22 cellular contexts compared by ENCODE assay signal in genomic region chr12:105209091-105209490, GRCh38. TPM values are rescaled to one million over a fixed set of nuclear protein-coding genes. Genes with fewer than 3 reads are reported as not detected.
A peak's percentile ranks its signal among the peaks of the same experiment; 100 is the strongest.
DNase-seq lines count a peak whose midpoint lies in the region; ATAC-seq and TF ChIP-seq lines count a peak whose summit lies in the region.
"Had no signal": no experiment of that assay in that cellular context is flagged by ENCODE, and none has a peak within 500 bp of the region (broad histone marks: within the 10 kb centered on the region; RNA-seq: fewer than 3 reads in every experiment).

No MANE protein-coding gene starts in this region.

- H3K27me3 ChIP-seq in GM23248 (replicated peaks; ENCODE audit: insufficient read depth) (no peaks in the 10 kb centered on the region), IMR-90 (ENCODE audit: control insufficient read depth, insufficient read depth, low read length) (no peaks in the 10 kb centered on the region), osteoblast (ENCODE audit: insufficient read depth, low read length) (no peaks in the 10 kb centered on the region)
- H3K27me3 ChIP-seq: BE2C; BLaER1 treated with 17β-estradiol and CSF1 and Interleukin-3, amounts not matched to agents 10 nM and 100 nM had no signal

- H3K36me3 ChIP-seq in GM23248 (ENCODE audit: low read depth) (peaks cover 69% of the 10 kb centered on the region), IMR-90 (ENCODE audit: control insufficient read depth, insufficient read depth, low read length) (peaks cover 48% of the 10 kb centered on the region), osteoblast (ENCODE audit: insufficient read depth, low read length) (peaks cover 72% of the 10 kb centered on the region)
- H3K36me3 ChIP-seq: BE2C had no signal

- no peak overlapping the region for H2AK9ac ChIP-seq in IMR-90 (replicated peaks; ENCODE audit: low read depth, low read length, poor library complexity)

- peaks cover 66% of the 10 kb centered on the region for H3K79me2 ChIP-seq in GM23248 (ENCODE audit: insufficient read depth)
- H3K79me2 ChIP-seq in osteoblast (ENCODE audit: insufficient read depth, low read length): peaks cover 6% of the 10 kb centered on the region

- H3K14ac ChIP-seq in IMR-90 (replicated peaks; ENCODE audit: low read depth, low read length): no peak overlapping the region

- H4K91ac ChIP-seq in IMR-90 (ENCODE audit: insufficient read depth, low read depth, low read length): no peak overlapping the region

- H3F3A ChIP-seq in GM23248 (ENCODE audit: insufficient read depth): peaks cover 85% of the 10 kb centered on the region

- H2BK5ac ChIP-seq in IMR-90 (ENCODE audit: low read depth, low read length, poor library complexity, severe bottlenecking): peak overlapping the region; percentile 64

- BruUV-seq in IMR-90 (replicated peaks; lab: Mats Ljungman, UMichigan): no TSS peak

- H3K23ac ChIP-seq in IMR-90 (ENCODE audit: low read depth, low read length): no peak overlapping the region

- no peak overlapping the region for H3K56ac ChIP-seq in IMR-90 (ENCODE audit: extremely low read depth, insufficient read depth, low read length)

- no peaks in the 10 kb centered on the region for H4K20me1 ChIP-seq in GM23248 (ENCODE audit: insufficient read depth)
- H4K20me1 ChIP-seq in IMR-90 (ENCODE audit: insufficient read depth, low read length): no peaks in the 10 kb centered on the region
- H4K20me1 ChIP-seq in osteoblast (ENCODE audit: insufficient read depth, low read length): no peaks in the 10 kb centered on the region

- H3K4me3 Mint-ChIP-seq in effector memory CD8-positive, alpha-beta T cell: no peak overlapping the region
- H3K4me3 Mint-ChIP-seq: CD14-positive monocyte; CD4-positive, alpha-beta T cell; CD8-positive, alpha-beta memory T cell; H9 had no signal

- peaks cover 30 to 71% of the 10 kb centered on the region in 2 experiments for H3K79me1 ChIP-seq in IMR-90 (ENCODE audit: low read depth in 1 of 2, low read length in 2 of 2)

- dilution Hi-C loops in IMR-90 (cut with HindIII; ENCODE audit: low sequenced_read_pairs, unreplicated experiment): no loop called here

- CTCF ChIA-PET in IMR-90 (lab: Yijun Ruan, JAX): interaction anchor here (0.6 kb wide), 1 partner anchor 945 kb away, joined by 3 read pairs; no protein-coding TSS in a partner anchor

- H3K4me1 ChIP-seq in GM23248 (ENCODE audit: insufficient read depth) (peaks cover 57% of the 10 kb centered on the region), IMR-90 (ENCODE audit: control insufficient read depth, insufficient read depth, low read length) (peaks cover 14% of the 10 kb centered on the region), osteoblast (ENCODE audit: insufficient read depth, low read length) (peaks cover 35% of the 10 kb centered on the region)
- H3K4me1 ChIP-seq: A549, BE2C had no signal

- in situ Hi-C loops in GM23248 (cut with MboI): no loop called here
- in situ Hi-C loops in IMR-90 (cut with MboI; ENCODE audit: low sequenced_read_pairs): loop anchor here (25.0 kb wide), 1 partner anchor 178 kb away; no protein-coding TSS in a partner anchor

- H3K4me1 Mint-ChIP-seq in effector memory CD8-positive, alpha-beta T cell (ENCODE audit: low read depth in 2 of 2): no peaks in the 10 kb centered on the region
- H3K4me1 Mint-ChIP-seq: CD14-positive monocyte; CD8-positive, alpha-beta memory T cell; H9 had no signal

- H3K9ac ChIP-seq in GM23248: peak overlapping the region; percentile 23; the same call in 1 of the 2 replicates
- no peak overlapping the region for H3K9ac ChIP-seq in IMR-90 (ENCODE audit: low read depth, low read length)
- H3K9ac ChIP-seq: BLaER1 treated with 17β-estradiol and CSF1 and Interleukin-3, amounts not matched to agents 10 nM and 100 nM had no signal

- H3K36me3 Mint-ChIP-seq in effector memory CD8-positive, alpha-beta T cell (ENCODE audit: insufficient read depth): peaks cover 40% of the 10 kb centered on the region

- no peak overlapping the region for H4K5ac ChIP-seq in IMR-90 (ENCODE audit: low read depth, low read length)

- ATAC-seq in IMR-90 (ENCODE audit: low read depth): no peak
- ATAC-seq in HG02981 (IDR thresholded peaks at IDR 0.05; ENCODE audit: unreplicated experiment): no peak
- no peak for ATAC-seq in effector memory CD8-positive, alpha-beta T cell (replicated peaks)
- ATAC-seq: A549, HCT116 had no signal

- H2BK120ac ChIP-seq in IMR-90 (ENCODE audit: low read depth, low read length): no peak overlapping the region

- WGBS in GM23248 (ENCODE audit: low coverage in 1 of 2, low lambda C conversion rate in 2 of 2, missing lambda C conversion rate in 2 of 2), 2 experiments: 90 to 92% methylated on average over 3 of the region's 3 CpGs
- WGBS in IMR-90 (ENCODE audit: extremely low coverage in 2 of 2, insufficient read length in 1 of 2), 2 experiments: no CpG with 5 or more reads among the region's 3 CpGs

- no peak overlapping the region for H2AK5ac ChIP-seq in IMR-90 (ENCODE audit: low read depth, low read length)

- H3K4ac ChIP-seq in IMR-90 (ENCODE audit: low read depth, low read length): no peak overlapping the region

- H3K18ac ChIP-seq in IMR-90 (ENCODE audit: low read depth, low read length): peak overlapping the region; percentile 62; the same call in 1 of the 2 replicates

- H3K4me2 ChIP-seq in GM23248 (ENCODE audit: unreplicated experiment) (no peak overlapping the region), IMR-90 (ENCODE audit: low read depth, low read length) (no peak overlapping the region), osteoblast (ENCODE audit: insufficient read depth, low read length) (no peak overlapping the region)
- H3K4me2 ChIP-seq: A549; BLaER1 treated with 17β-estradiol and CSF1 and Interleukin-3, amounts not matched to agents 10 nM and 100 nM had no signal

- POLR2A ChIA-PET in IMR-90 (lab: Charles Lee; ENCODE audit: unreplicated experiment): no interaction called here

- DNase-seq in GM23248: no peak
- no peak for DNase-seq in IMR-90
- no peak for DNase-seq in osteoblast (ENCODE audit: insufficient read length, low spot score, missing footprints)
- DNase-seq in OCI-M2 (lab: John Stamatoyannopoulos, UW; ENCODE audit: unreplicated experiment): no peak
- DNase-seq in medulla oblongata (ENCODE audit: extremely low spot score): no peak
- DNase-seq in effector memory CD8-positive, alpha-beta T cell: no peak
- DNase-seq: 8988T; ACHN; AML-193; BE2C; CD4-positive, alpha-beta T cell; CD8-positive, alpha-beta memory T cell; DMS53; DMS79 treated with DMSO at 0.1 percent for 48 hours; GF-D8; H9 had no signal

- TF ChIP-seq RAD21 in IMR-90 (IDR thresholded peaks at IDR 0.05; ENCODE audit: low read length): no peak

- H3K9me3 ChIP-seq in GM23248 (ENCODE audit: low read depth) (no peaks in the 10 kb centered on the region), IMR-90 (ENCODE audit: control insufficient read depth, insufficient read depth, low read length) (no peaks in the 10 kb centered on the region), osteoblast (ENCODE audit: low read depth, low read length) (no peaks in the 10 kb centered on the region)
- H3K9me3 ChIP-seq: A549; BE2C; BLaER1 treated with 17β-estradiol and CSF1 and Interleukin-3, amounts not matched to agents 10 nM and 100 nM had no signal

- H2BK15ac ChIP-seq in IMR-90 (ENCODE audit: low read depth, low read length): no peak overlapping the region

- H4K8ac ChIP-seq in IMR-90 (ENCODE audit: low read depth in 2 of 2, low read length in 2 of 2): no peak overlapping the region

- no peaks in the 10 kb centered on the region for H3K9me3 Mint-ChIP-seq in effector memory CD8-positive, alpha-beta T cell
- H3K9me3 Mint-ChIP-seq: CD14-positive monocyte; CD4-positive, alpha-beta T cell; CD8-positive, alpha-beta memory T cell; H9 had no signal

- no peak overlapping the region for H2BK20ac ChIP-seq in IMR-90 (ENCODE audit: low read depth, low read length)

- H3K9me2 ChIP-seq in GM23248 (ENCODE audit: insufficient read depth): no peaks in the 10 kb centered on the region

- peak overlapping the region; percentile 94 for H3K27ac ChIP-seq in GM23248
- no peak overlapping the region for H3K27ac ChIP-seq in IMR-90 (ENCODE audit: insufficient read depth, low read length)
- H3K27ac ChIP-seq in VCaP: peak overlapping the region; percentile 97
- peak overlapping the region; percentile 45 for H3K27ac ChIP-seq in osteoblast (ENCODE audit: low read depth, low read length)
- H3K27ac ChIP-seq: A549; BLaER1 treated with 17β-estradiol and CSF1 and Interleukin-3, amounts not matched to agents 10 nM and 100 nM had no signal

- peaks cover 23% of the 10 kb centered on the region for H3K9me1 ChIP-seq in IMR-90 (ENCODE audit: insufficient read depth, low read length)

- H3K27me3 Mint-ChIP-seq in effector memory CD8-positive, alpha-beta T cell: no peaks in the 10 kb centered on the region
- H3K27me3 Mint-ChIP-seq: CD4-positive, alpha-beta T cell; CD8-positive, alpha-beta memory T cell had no signal

- TF ChIP-seq POLR2A in IMR-90 (IDR thresholded peaks at IDR 0.05; ENCODE audit: low read depth, low read length): no peak

- no peak for TF ChIP-seq CTCF in IMR-90 (conservative IDR thresholded peaks at IDR 0.05; ENCODE audit: low read depth, low read length)
- no peak for TF ChIP-seq CTCF in VCaP (conservative IDR thresholded peaks at IDR 0.05)
- TF ChIP-seq CTCF in osteoblast (IDR thresholded peaks at IDR 0.05; ENCODE audit: extremely low read depth, low read depth, low read length): no peak

- peak overlapping the region in 1 of 2 donors; percentile 44 for H3K27ac Mint-ChIP-seq in effector memory CD8-positive, alpha-beta T cell
- H3K27ac Mint-ChIP-seq: CD14-positive monocyte; CD4-positive, alpha-beta T cell; H9 had no signal

- H2AFZ ChIP-seq in GM23248 (no peak overlapping the region), IMR-90 (replicated peaks; ENCODE audit: low read length, poor library complexity) (no peak overlapping the region), osteoblast (ENCODE audit: low read length) (no peak overlapping the region)

- H3K4me3 ChIP-seq in GM23248: no peak overlapping the region
- no peak overlapping the region for H3K4me3 ChIP-seq in IMR-90 (ENCODE audit: insufficient read depth, low read depth, low read length)
- no peak overlapping the region for H3K4me3 ChIP-seq in osteoblast (ENCODE audit: insufficient read depth, low read length)
- H3K4me3 ChIP-seq: A549; BLaER1 treated with 17β-estradiol and CSF1 and Interleukin-3, amounts not matched to agents 10 nM and 100 nM had no signal

- intact Hi-C loops in IMR-90 (cut with micrococcal nuclease): no loop called here

RNA-seq across cellular contexts. Expression of gene APPL2, which starts 26.9 kb away (rescaled TPM):
- total RNA-seq in GM23248 (2014; rRNA removed; shearing (Covaris generic)): 76.8 and 83.0 TPM in 2 replicates
- polyA plus RNA-seq in GM23248 (2016; fragmentation: Nextera tagmentation; extraction: Ambion mirVana) (119 and 122 TPM in 2 replicates), IMR-90 (2012; rRNA removed) (50.3 and 65.8 TPM in 2 replicates)
- total RNA-seq in IMR-90 (2012; rRNA removed) (42.3 and 53.3 TPM in 2 replicates), osteoblast (67.0 and 91.3 TPM in 2 replicates)
- 18.1 and 37.3 TPM in 2 replicates for polyA plus RNA-seq in IMR-90 (2012; cell fraction: cytosol; rRNA removed)
- polyA plus RNA-seq in IMR-90 (2012; cell fraction: nucleus; rRNA removed; ENCODE audit: low replicate concordance): 26.2 and 113 TPM in 2 replicates
